In the genomic region with DNA sequence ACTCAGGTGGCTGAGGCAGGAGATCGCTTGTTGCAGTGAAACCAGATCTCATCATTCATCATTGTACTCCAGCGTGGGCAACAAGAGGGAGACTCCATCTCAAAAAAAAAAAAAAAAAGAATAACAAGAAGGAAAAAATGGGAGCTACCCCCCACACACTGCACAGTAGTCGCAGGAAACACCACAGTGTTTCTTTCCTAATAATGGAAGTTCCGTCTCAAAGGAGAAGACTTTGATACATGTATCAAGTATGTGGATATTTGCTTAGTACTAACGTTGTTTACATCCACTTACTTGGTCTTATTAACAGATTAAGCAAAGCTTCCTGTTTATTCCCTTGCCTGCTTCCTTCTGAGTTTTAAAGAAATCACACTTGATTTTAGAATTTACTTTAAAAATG, we compare ENCODE assay signal across 21 cellular contexts.
"Had no signal": no experiment of that assay in that cellular context is flagged by ENCODE, and none has a peak within 500 bp of the region (broad histone marks: within the 10 kb centered on the region; RNA-seq: fewer than 3 reads in every experiment).

No MANE protein-coding gene starts in this region.

- DNase-seq: activated CD4-positive, alpha-beta T cell treated with anti-CD3 and anti-CD28 coated beads for 48 hours; activated CD8-positive, alpha-beta memory T cell treated with anti-CD3 and anti-CD28 coated beads, Interleukin-2, amount 50 U/mL, for 4 hours; activated CD8-positive, alpha-beta T cell treated with anti-CD3 and anti-CD28 coated beads, Interleukin-2, amount 10 ng/mL, durations not matched to agents 7 days and 5 days; activated gamma-delta T cell treated with Interleukin-2 at 50 U/mL for 16 hours; activated naive CD8-positive, alpha-beta T cell treated with anti-CD3 and anti-CD28 coated beads, Interleukin-2, amount 10 ng/mL, durations not matched to agents 7 days and 5 days; activated T-cell treated with anti-CD3 and anti-CD28 coated beads, Interleukin-2, amount 50 U/mL, for 48 hours; anterior cingulate cortex; brain microvascular endothelial cell; effector memory CD8-positive, alpha-beta T cell; islet precursor cell; naive thymus-derived CD8-positive, alpha-beta T cell; pancreas; sigmoid colon; stimulated activated CD4-positive, alpha-beta T cell treated with anti-CD3 and anti-CD28 coated beads, Interleukin-1b, Interleukin-23, amount 100 ng/mL, for 48 hours; stomach; testis; upper lobe of left lung had no signal

- H3K36me3 ChIP-seq: brain microvascular endothelial cell, pancreas, sigmoid colon, stomach, upper lobe of left lung had no signal

- H3K9me3 ChIP-seq: pancreas, sigmoid colon, stomach, testis, upper lobe of left lung had no signal

- H3K4me3 Mint-ChIP-seq: activated CD8-positive, alpha-beta T cell treated with anti-CD3 and anti-CD28 coated beads, Interleukin-2, amount 10 ng/mL, durations not matched to agents 7 days and 5 days; activated naive CD8-positive, alpha-beta T cell treated with anti-CD3 and anti-CD28 coated beads, Interleukin-2, amount 10 ng/mL, durations not matched to agents 7 days and 5 days; central memory CD8-positive, alpha-beta T cell; effector memory CD8-positive, alpha-beta T cell; T-helper 1 cell treated with Interleukin-12 subunit alpha and Interleukin-12 subunit beta and Interleukin-4 antibody, amounts not matched to agents 30 μg/mL and 1 μg/mL, for 36 hours; WTC11 had no signal

- ATAC-seq: activated CD8-positive, alpha-beta T cell treated with anti-CD3 and anti-CD28 coated beads, Interleukin-2, amount 10 ng/mL, durations not matched to agents 7 days and 5 days; effector memory CD8-positive, alpha-beta T cell; left lobe of liver; naive thymus-derived CD8-positive, alpha-beta T cell; pancreas; WTC11 had no signal

- H3K27me3 Mint-ChIP-seq: activated naive CD8-positive, alpha-beta T cell treated with anti-CD3 and anti-CD28 coated beads, Interleukin-2, amount 10 ng/mL, durations not matched to agents 7 days and 5 days; central memory CD8-positive, alpha-beta T cell; effector memory CD8-positive, alpha-beta T cell; naive thymus-derived CD8-positive, alpha-beta T cell had no signal

- H3K27ac ChIP-seq: sigmoid colon, testis had no signal

- H3K4me1 ChIP-seq: pancreas, sigmoid colon, testis had no signal

- H3K4me3 ChIP-seq: pancreas, sigmoid colon, stomach, testis, upper lobe of left lung had no signal

- H3K27me3 ChIP-seq: brain microvascular endothelial cell, pancreas, sigmoid colon, stomach, testis, upper lobe of left lung had no signal

- H3K36me3 Mint-ChIP-seq: WTC11 had no signal

- H3K27ac Mint-ChIP-seq: activated CD8-positive, alpha-beta T cell treated with anti-CD3 and anti-CD28 coated beads, Interleukin-2, amount 10 ng/mL, durations not matched to agents 7 days and 5 days; activated naive CD8-positive, alpha-beta T cell treated with anti-CD3 and anti-CD28 coated beads, Interleukin-2, amount 10 ng/mL, durations not matched to agents 7 days and 5 days; effector memory CD8-positive, alpha-beta T cell had no signal

- H3K9me3 Mint-ChIP-seq: central memory CD8-positive, alpha-beta T cell; effector memory CD8-positive, alpha-beta T cell; naive thymus-derived CD8-positive, alpha-beta T cell had no signal
